22 cellular contexts compared by ENCODE assay signal in genomic region chr7:25859732-25860131, GRCh38.
DNase-seq lines count a peak whose midpoint lies in the region; ATAC-seq and FAIRE-seq lines count a peak whose summit lies in the region.
"Had no signal": no experiment of that assay in that cellular context is flagged by ENCODE, and none has a peak within 500 bp of the region (broad histone marks: within the 10 kb centered on the region; RNA-seq: fewer than 3 reads in every experiment).

No MANE protein-coding gene starts in this region.

- peak overlapping the region; percentile 74 for H3K27ac Mint-ChIP-seq in activated CD4-positive, alpha-beta T cell treated with anti-CD3 and anti-CD28 coated beads, Interleukin-2, amount 10 ng/mL, durations not matched to agents 7 days and 5 days
- H3K27ac Mint-ChIP-seq in activated T-helper 1 cell treated with anti-CD3 and anti-CD28 coated beads, Interleukin-12 subunit alpha, Interleukin-12 subunit beta, Interleukin-2, Interleukin-4 antibody, amounts not matched to agents 30 ng/mL and 10 ng/mL and 1 ng/mL, durations not matched to agents 14 hours and 24 hours and 36 hours, result peak overlapping the region; percentile 85
- H3K27ac Mint-ChIP-seq in naive thymus-derived CD8-positive, alpha-beta T cell, result peak overlapping the region in 3 of 10 donors; percentile 48 to 69 (median 63)
- H3K27ac Mint-ChIP-seq: WTC11 had no signal

- H3K4me1 Mint-ChIP-seq in activated CD4-positive, alpha-beta T cell treated with anti-CD3 and anti-CD28 coated beads, Interleukin-2, amount 10 ng/mL, durations not matched to agents 7 days and 5 days, result peaks cover 50% of the 10 kb centered on the region
- H3K4me1 Mint-ChIP-seq in activated T-helper 1 cell treated with anti-CD3 and anti-CD28 coated beads, Interleukin-12 subunit alpha, Interleukin-12 subunit beta, Interleukin-2, Interleukin-4 antibody, amounts not matched to agents 30 ng/mL and 10 ng/mL and 1 ng/mL, durations not matched to agents 14 hours and 24 hours and 36 hours (ENCODE audit: low read depth), result peaks cover 46% of the 10 kb centered on the region
- peaks cover 2 to 14% (median 10%) of the 10 kb centered on the region in 4 donors for H3K4me1 Mint-ChIP-seq in naive thymus-derived CD8-positive, alpha-beta T cell

- CTCF ChIA-PET in activated CD4-positive, alpha-beta T cell treated with anti-CD3 and anti-CD28 coated beads, Interleukin-2, amount 10 ng/mL, durations not matched to agents 7 days and 5 days (lab: Charles Lee), result no interaction called here

- ATAC-seq in naive thymus-derived CD8-positive, alpha-beta T cell, result no peak
- ATAC-seq: A549, esophagus mucosa, gastrocnemius medialis, WTC11 had no signal

- H3K4me3 ChIP-seq in Karpas-422 (ENCODE audit: low read length), result no peak overlapping the region
- H3K4me3 ChIP-seq: A549, gastrocnemius medialis, MG63, ovary, SJSA1, suprapubic skin, uterus had no signal

- H3K79me2 ChIP-seq in Karpas-422 (ENCODE audit: low read length), result no peaks in the 10 kb centered on the region

- H3K4me1 ChIP-seq in Karpas-422 (ENCODE audit: low read length), result peaks cover 46% of the 10 kb centered on the region
- H3K4me1 ChIP-seq: uterus had no signal

- peaks cover 23% of the 10 kb centered on the region for H3K9me3 Mint-ChIP-seq in activated CD4-positive, alpha-beta T cell treated with anti-CD3 and anti-CD28 coated beads, Interleukin-2, amount 10 ng/mL, durations not matched to agents 7 days and 5 days
- peaks cover 10% of the 10 kb centered on the region for H3K9me3 Mint-ChIP-seq in activated T-helper 1 cell treated with anti-CD3 and anti-CD28 coated beads, Interleukin-12 subunit alpha, Interleukin-12 subunit beta, Interleukin-2, Interleukin-4 antibody, amounts not matched to agents 30 ng/mL and 10 ng/mL and 1 ng/mL, durations not matched to agents 14 hours and 24 hours and 36 hours
- H3K9me3 Mint-ChIP-seq in naive thymus-derived CD8-positive, alpha-beta T cell, result peaks cover 0 to 46% (median 25%) of the 10 kb centered on the region in 9 donors
- H3K9me3 Mint-ChIP-seq: WTC11 had no signal

- H4K20me1 ChIP-seq in Karpas-422 (ENCODE audit: insufficient read depth, low read depth, low read length), result no peaks in the 10 kb centered on the region

- peak; percentile 56 for FAIRE-seq in G401.6 (lab: Jason Lieb, UNC)
- FAIRE-seq: A549, kidney had no signal

- H2AFZ ChIP-seq in Karpas-422 (ENCODE audit: low read length), result no peak overlapping the region

- H3K9ac ChIP-seq in Karpas-422 (ENCODE audit: low read length), result no peak overlapping the region

- no peak for DNase-seq in activated CD4-positive, alpha-beta T cell treated with anti-CD3 and anti-CD28 coated beads, Interleukin-2, amount 10 ng/mL, durations not matched to agents 7 days and 5 days
- DNase-seq in activated CD4-positive, alpha-beta T cell treated with anti-CD3 and anti-CD28 coated beads for 1 hour, result no peak
- DNase-seq in activated T-helper 1 cell treated with anti-CD3 and anti-CD28 coated beads, Interleukin-12 subunit alpha, Interleukin-12 subunit beta, Interleukin-2, Interleukin-4 antibody, amounts not matched to agents 30 ng/mL and 10 ng/mL and 1 ng/mL, durations not matched to agents 14 hours and 24 hours and 36 hours (ENCODE audit: low spot score), result no peak
- DNase-seq in naive thymus-derived CD8-positive, alpha-beta T cell, result peak in 1 of 10 donors; percentile 22
- DNase-seq in Karpas-422, result no peak
- no peak for DNase-seq in NCI-H128 (lab: John Stamatoyannopoulos, UW; ENCODE audit: unreplicated experiment)
- DNase-seq in dermis blood vessel endothelial cell, result no peak
- DNase-seq: activated effector memory CD4-positive, alpha-beta T cell treated with anti-CD3 and anti-CD28 coated beads, Interleukin-2, amount 50 U/mL, for 16 hours; effector CD4-positive, alpha-beta T cell; gastrocnemius medialis; kidney; NCI-H1694; NCI-H345; ovary; uterus had no signal

- no peak overlapping the region for H3K27ac ChIP-seq in Karpas-422 (ENCODE audit: low read length)
- H3K27ac ChIP-seq: A549, ovary, SJSA1, suprapubic skin, uterus had no signal

- peaks cover 11% of the 10 kb centered on the region for H3K36me3 Mint-ChIP-seq in activated CD4-positive, alpha-beta T cell treated with anti-CD3 and anti-CD28 coated beads, Interleukin-2, amount 10 ng/mL, durations not matched to agents 7 days and 5 days (ENCODE audit: low read depth)
- peaks cover 6% of the 10 kb centered on the region for H3K36me3 Mint-ChIP-seq in activated T-helper 1 cell treated with anti-CD3 and anti-CD28 coated beads, Interleukin-12 subunit alpha, Interleukin-12 subunit beta, Interleukin-2, Interleukin-4 antibody, amounts not matched to agents 30 ng/mL and 10 ng/mL and 1 ng/mL, durations not matched to agents 14 hours and 24 hours and 36 hours (ENCODE audit: low read depth)
- peaks cover 5 to 32% (median 6%) of the 10 kb centered on the region in 3 donors for H3K36me3 Mint-ChIP-seq in naive thymus-derived CD8-positive, alpha-beta T cell
- H3K36me3 Mint-ChIP-seq: WTC11 had no signal

- H3K27me3 Mint-ChIP-seq in activated CD4-positive, alpha-beta T cell treated with anti-CD3 and anti-CD28 coated beads, Interleukin-2, amount 10 ng/mL, durations not matched to agents 7 days and 5 days, result peaks cover 34% of the 10 kb centered on the region
- peaks cover 39% of the 10 kb centered on the region for H3K27me3 Mint-ChIP-seq in activated T-helper 1 cell treated with anti-CD3 and anti-CD28 coated beads, Interleukin-12 subunit alpha, Interleukin-12 subunit beta, Interleukin-2, Interleukin-4 antibody, amounts not matched to agents 30 ng/mL and 10 ng/mL and 1 ng/mL, durations not matched to agents 14 hours and 24 hours and 36 hours (ENCODE audit: insufficient read depth)
- H3K27me3 Mint-ChIP-seq in naive thymus-derived CD8-positive, alpha-beta T cell, result peaks cover 15 to 58% (median 33%) of the 10 kb centered on the region in 5 donors

- no peaks in the 10 kb centered on the region for H3K9me3 ChIP-seq in Karpas-422 (ENCODE audit: low read length)
- H3K9me3 ChIP-seq: A549, gastrocnemius medialis, MG63, ovary, SJSA1, suprapubic skin, uterus had no signal

- H3K27me3 ChIP-seq in Karpas-422 (ENCODE audit: low read length), result no peaks in the 10 kb centered on the region

- H3K9me2 ChIP-seq in Karpas-422 (replicated peaks; ENCODE audit: insufficient read depth, low read length), result no peaks in the 10 kb centered on the region

- no peak overlapping the region for H3K4me2 ChIP-seq in Karpas-422 (ENCODE audit: low read depth, low read length, poor library complexity, severe bottlenecking)
- H3K4me2 ChIP-seq: A549 had no signal

- intact Hi-C loops in activated T-helper 1 cell treated with anti-CD3 and anti-CD28 coated beads, Interleukin-12 subunit alpha, Interleukin-12 subunit beta, Interleukin-2, Interleukin-4 antibody, amounts not matched to agents 30 ng/mL and 10 ng/mL and 1 ng/mL, durations not matched to agents 14 hours and 24 hours and 36 hours (cut with micrococcal nuclease), result loop anchor here (2.0 to 10.0 kb wide), 10 partner anchors 515 to 1965 kb away; partner anchors contain the start of genes GSDME, NPY and OSBPL3

- peak overlapping the region; percentile 32 for H3K4me3 Mint-ChIP-seq in activated CD4-positive, alpha-beta T cell treated with anti-CD3 and anti-CD28 coated beads, Interleukin-2, amount 10 ng/mL, durations not matched to agents 7 days and 5 days
- peak overlapping the region; percentile 69 for H3K4me3 Mint-ChIP-seq in activated T-helper 1 cell treated with anti-CD3 and anti-CD28 coated beads, Interleukin-12 subunit alpha, Interleukin-12 subunit beta, Interleukin-2, Interleukin-4 antibody, amounts not matched to agents 30 ng/mL and 10 ng/mL and 1 ng/mL, durations not matched to agents 14 hours and 24 hours and 36 hours
- peak overlapping the region in 6 of 10 donors; percentile 26 to 79 (median 49) for H3K4me3 Mint-ChIP-seq in naive thymus-derived CD8-positive, alpha-beta T cell

- no peaks in the 10 kb centered on the region for H3K36me3 ChIP-seq in Karpas-422 (ENCODE audit: insufficient read depth, low read length)
- H3K36me3 ChIP-seq: gastrocnemius medialis, MG63, ovary, SJSA1, suprapubic skin, uterus had no signal

- POLR2A ChIA-PET in activated CD4-positive, alpha-beta T cell treated with anti-CD3 and anti-CD28 coated beads, Interleukin-2, amount 10 ng/mL, durations not matched to agents 7 days and 5 days (lab: Charles Lee), result no interaction called here
- POLR2A ChIA-PET in naive thymus-derived CD8-positive, alpha-beta T cell (lab: Charles Lee), result no interaction called here
